ENCODE assay signal across 8 cellular contexts in genomic region chr19:14081797-14082674, GRCh38. TPM values are rescaled to one million over a fixed set of nuclear protein-coding genes. Genes with fewer than 3 reads are reported as not detected.
A peak's percentile ranks its signal among the peaks of the same experiment; 100 is the strongest.
DNase-seq lines count a peak whose midpoint lies in the region; ATAC-seq lines count a peak whose summit lies in the region.

No MANE protein-coding gene starts in this region.

- H3K27me3 Mint-ChIP-seq in IgD-negative memory B cell (no peaks in the 10 kb centered on the region), immature natural killer cell (ENCODE audit: low read depth in 3 of 3) (peaks cover 6 to 9% (median 6%) of the 10 kb centered on the region in 3 donors)
- peaks cover 2% of the 10 kb centered on the region for H3K27me3 Mint-ChIP-seq in activated naive CD8-positive, alpha-beta T cell treated with anti-CD3 and anti-CD28 coated beads, Interleukin-2, amount 50 U/mL, for 24 hours

- H3K4me3 Mint-ChIP-seq in IgD-negative memory B cell (peak overlapping the region; percentile 87 to 98 (median 96)), immature natural killer cell (peak overlapping the region; percentile 93 to 97 (median 95))
- peak overlapping the region; percentile 93 for H3K4me3 Mint-ChIP-seq in activated naive CD8-positive, alpha-beta T cell treated with anti-CD3 and anti-CD28 coated beads, Interleukin-2, amount 50 U/mL, for 24 hours

- peaks cover 0 to 1% (median 0%) of the 10 kb centered on the region in 3 donors for H3K9me3 Mint-ChIP-seq in IgD-negative memory B cell
- no peaks in the 10 kb centered on the region for H3K9me3 Mint-ChIP-seq in activated naive CD8-positive, alpha-beta T cell treated with anti-CD3 and anti-CD28 coated beads, Interleukin-2, amount 50 U/mL, for 24 hours
- no peaks in the 10 kb centered on the region for H3K9me3 Mint-ChIP-seq in immature natural killer cell

- H3K4me1 Mint-ChIP-seq in IgD-negative memory B cell (peaks cover 4 to 7% (median 5%) of the 10 kb centered on the region in 3 donors), immature natural killer cell (peaks cover 16 to 21% of the 10 kb centered on the region in 2 donors)
- H3K4me1 Mint-ChIP-seq in activated naive CD8-positive, alpha-beta T cell treated with anti-CD3 and anti-CD28 coated beads, Interleukin-2, amount 50 U/mL, for 24 hours: peaks cover 23% of the 10 kb centered on the region

- H3K27ac Mint-ChIP-seq in IgD-negative memory B cell (peak overlapping the region; percentile 87 to 96 (median 90)), immature natural killer cell (peak overlapping the region; percentile 91 to 97 (median 94))
- peak overlapping the region; percentile 94 for H3K27ac Mint-ChIP-seq in activated naive CD8-positive, alpha-beta T cell treated with anti-CD3 and anti-CD28 coated beads, Interleukin-2, amount 50 U/mL, for 24 hours

- ATAC-seq in activated naive CD8-positive, alpha-beta T cell treated with anti-CD3 and anti-CD28 coated beads, Interleukin-2, amount 50 U/mL, for 24 hours: peak; percentile 5
- ATAC-seq in GM18861 (IDR thresholded peaks at IDR 0.05; ENCODE audit: unreplicated experiment): no peak

- DNase-seq in activated gamma-delta T cell treated with Interleukin-2 at 50 U/mL for 16 hours (peak; percentile 17), activated gamma-delta T cell (lab: John Stamatoyannopoulos, UW) (no peak), immature natural killer cell (peak in 2 of 3 donors; percentile 22 to 29), DMS153 treated with DMSO at 0.1 percent for 48 hours (lab: John Stamatoyannopoulos, UW; ENCODE audit: unreplicated experiment) (no peak)
- DNase-seq in activated naive CD8-positive, alpha-beta T cell treated with anti-CD3 and anti-CD28 coated beads, Interleukin-2, amount 50 U/mL, for 24 hours: peak; percentile 39
- peak in 2 of 3 experiments; percentile 6 to 19 for DNase-seq in stimulated activated CD4-positive, alpha-beta T cell treated with anti-CD3 and anti-CD28 coated beads, TNF-alpha, amount 100 ng/mL, for 4 hours (ENCODE audit: low read depth in 3 of 3)

- H3K36me3 Mint-ChIP-seq in IgD-negative memory B cell (no peaks in the 10 kb centered on the region), immature natural killer cell (no peaks in the 10 kb centered on the region)
- H3K36me3 Mint-ChIP-seq in activated naive CD8-positive, alpha-beta T cell treated with anti-CD3 and anti-CD28 coated beads, Interleukin-2, amount 50 U/mL, for 24 hours (ENCODE audit: low read depth): peaks cover 2% of the 10 kb centered on the region

RNA-seq across cellular contexts. Expression of gene C19orf67, which starts 3.5 kb away (rescaled TPM):
- polyA plus RNA-seq in IgD-negative memory B cell (not detected), immature natural killer cell (not detected)

RNA-seq across cellular contexts. Expression of gene SAMD1, which starts 8.5 kb away (rescaled TPM):
- polyA plus RNA-seq in IgD-negative memory B cell: 2.8 TPM
- polyA plus RNA-seq in immature natural killer cell: 1 to 10 TPM in 2 of 3 donors, not detected in 1; 1.6 to 3.1 TPM

RNA-seq across cellular contexts. Expression of gene MISP3, which starts 9.4 kb away (rescaled TPM):
- 0.16 TPM for polyA plus RNA-seq in IgD-negative memory B cell
- 1 to 10 TPM in 2 of 3 donors, under 1 TPM in 1; 0.62 to 2.9 (median 2.1) TPM for polyA plus RNA-seq in immature natural killer cell

RNA-seq across cellular contexts. Expression of gene PALM3, which starts 20.2 kb away (rescaled TPM):
- not detected for polyA plus RNA-seq in IgD-negative memory B cell
- not detected for polyA plus RNA-seq in immature natural killer cell

RNA-seq across cellular contexts. Expression of gene PRKACA, which starts 35.5 kb away (rescaled TPM):
- polyA plus RNA-seq in IgD-negative memory B cell (1.4 TPM), immature natural killer cell (1 to 10 TPM in 2 of 3 donors, under 1 TPM in 1; 0.64 to 1.7 (median 1.4) TPM)

Comparison
In these comparisons a context has a peak if more than half of its experiments do, and no peak if none do; other contexts are left out.
1. DNase-seq: peak in activated gamma-delta T cell treated with Interleukin-2 at 50 U/mL for 16 hours (single experiment), activated naive CD8-positive, alpha-beta T cell treated with anti-CD3 and anti-CD28 coated beads, Interleukin-2, amount 50 U/mL, for 24 hours (single experiment), immature natural killer cell (2 of 3) and stimulated activated CD4-positive, alpha-beta T cell treated with anti-CD3 and anti-CD28 coated beads, TNF-alpha, amount 100 ng/mL, for 4 hours (2 of 3); none in activated gamma-delta T cell (single experiment) and DMS153 treated with DMSO at 0.1 percent for 48 hours (single experiment).
2. Peak in every context shown above with its lines, with median percentiles within 50 percentile points of each other: H3K27ac Mint-ChIP-seq and H3K4me3 Mint-ChIP-seq.